Comparison of ENCODE assay signal across 18 cellular contexts in the genomic region with DNA sequence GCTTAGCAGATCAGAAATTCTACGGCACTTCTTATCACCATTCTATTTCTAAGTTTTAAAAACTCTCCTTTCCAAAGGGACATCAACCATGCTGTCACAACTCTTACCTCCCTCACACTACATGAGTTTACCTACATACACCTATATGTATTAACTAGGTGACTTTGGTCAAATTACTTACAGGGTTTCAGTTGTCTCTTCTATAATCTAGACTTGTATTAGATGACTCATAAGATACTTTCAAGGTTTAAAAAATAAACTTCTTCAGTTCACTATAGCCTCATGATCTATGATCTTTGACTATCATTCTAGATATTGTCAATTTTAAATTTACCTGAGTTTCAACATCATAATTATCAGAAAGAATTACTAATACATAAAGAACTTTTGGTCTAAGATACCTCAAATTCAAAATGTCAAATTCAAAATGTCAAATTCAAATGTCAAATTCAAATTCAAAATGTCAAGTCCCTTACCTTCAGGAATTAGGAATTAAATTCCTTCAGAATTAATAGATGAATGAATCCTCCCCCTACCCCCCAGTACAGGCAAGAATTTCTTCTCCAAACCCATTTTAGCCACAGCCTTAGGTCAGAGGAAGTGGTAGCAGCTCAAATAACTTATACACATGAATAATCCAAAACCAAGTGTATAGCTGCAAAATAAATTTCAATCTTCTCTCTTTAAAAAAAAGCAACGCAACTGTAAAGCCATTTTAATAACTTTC. TPM values are rescaled to one million over a fixed set of nuclear protein-coding genes. Genes with fewer than 3 reads are reported as not detected.
DNase-seq lines count a peak whose midpoint lies in the region; ATAC-seq, FAIRE-seq and TF ChIP-seq lines count a peak whose summit lies in the region.
"Had no signal": no experiment of that assay in that cellular context is flagged by ENCODE, and none has a peak within 500 bp of the region (broad histone marks: within the 10 kb centered on the region; RNA-seq: fewer than 3 reads in every experiment).

No MANE protein-coding gene starts in this region.

- H3K36me3 ChIP-seq in MM.1S (replicated peaks; ENCODE audit: insufficient read depth, low read length) (no peaks in the 10 kb centered on the region), GM12878 (ENCODE audit: control insufficient read depth in 2 of 2, insufficient read depth in 2 of 2, low read length in 1 of 2) (peaks cover 0 to 15% of the 10 kb centered on the region in 2 experiments; a peak in 3 of 4 replicates), thyroid gland (peaks cover 12 to 25% of the 10 kb centered on the region in 2 donors)

- H3K36me3 Mint-ChIP-seq in activated T-cell treated with anti-CD3 and anti-CD28 coated beads, Interleukin-2, amount 50 U/mL, for 24 hours (ENCODE audit: low read depth) = peaks cover 67% of the 10 kb centered on the region

- ATAC-seq in GM12878 = peak; percentile 83
- ATAC-seq: naive thymus-derived CD4-positive, alpha-beta T cell had no signal

- 90% methylated on average over 2 of the region's 2 CpGs for WGBS in GM12878 (ENCODE audit: insufficient coverage, insufficient replicate concordance, low lambda C conversion rate, missing lambda C conversion rate)
- 92 to 95% methylated on average over 2 of the region's 2 CpGs for WGBS in thyroid gland, 2 donors

- in situ Hi-C loops in GM12878 (cut with MboI) = no loop called here

- DNase-seq in activated T-cell treated with anti-CD3 and anti-CD28 coated beads, Interleukin-2, amount 50 U/mL, for 24 hours = no peak
- no peak for DNase-seq in activated T-cell treated with anti-CD3 and anti-CD28 coated beads, Interleukin-2, amount 50 U/mL, for 1 hour
- DNase-seq in MM.1S = no peak
- DNase-seq in GM12878 (ENCODE audit: low read depth, low spot score) = no peak
- no peak for DNase-seq in thyroid gland
- DNase-seq in GM03348 (ENCODE audit: low spot score) = no peak
- DNase-seq in NCI-H1694 (lab: John Stamatoyannopoulos, UW) = no peak
- no peak for DNase-seq in SIG-M5 (lab: John Stamatoyannopoulos, UW)
- DNase-seq: caudate nucleus; CD4-positive, alpha-beta T cell; esophagus squamous epithelium; glutamatergic neuron; naive thymus-derived CD4-positive, alpha-beta T cell; NCI-H1930; NCI-H510A had no signal

- FAIRE-seq in GM12878 (lab: Jason Lieb, UNC) = no peak

- H4K20me1 ChIP-seq in MM.1S (ENCODE audit: insufficient read depth, low read length) (no peaks in the 10 kb centered on the region), GM12878 (ENCODE audit: control insufficient read depth, insufficient read depth) (no peaks in the 10 kb centered on the region)

- 0 out of 2 replicates have a peak overlapping the region, but pooled peaks have one; percentile 5 for H3K4me2 ChIP-seq in MM.1S (ENCODE audit: low read depth, low read length)
- H3K4me2 ChIP-seq in GM12878 (ENCODE audit: control insufficient read depth, insufficient read depth) = peak overlapping the region; percentile 54; the same call in 1 of the 2 replicates
- H3K4me2 ChIP-seq: smooth muscle cell had no signal

- TF ChIP-seq CTCF in MM.1S (IDR thresholded peaks at IDR 0.05; ENCODE audit: low read length) (no peak), GM12878 (IDR thresholded peaks at IDR 0.05 in 2 of 3, conservative IDR thresholded peaks at IDR 0.05 in 1 of 3; ENCODE audit: control insufficient read depth in 2 of 3, extremely low read depth in 1 of 3, insufficient read depth in 1 of 3, low read depth in 3 of 3, low read length in 3 of 3) (no peak), thyroid gland (IDR thresholded peaks at IDR 0.05) (no peak)

- H3K9ac ChIP-seq in MM.1S (ENCODE audit: low read length) = no peak overlapping the region
- H3K9ac ChIP-seq in GM12878 (ENCODE audit: control insufficient read depth, insufficient read depth, low read length) = no peak overlapping the region

- no peak overlapping the region for H3K4me3 Mint-ChIP-seq in activated T-cell treated with anti-CD3 and anti-CD28 coated beads, Interleukin-2, amount 50 U/mL, for 24 hours
- H3K4me3 Mint-ChIP-seq: CD4-positive, alpha-beta T cell; naive thymus-derived CD4-positive, alpha-beta T cell had no signal

- H3K4me1 ChIP-seq in MM.1S (ENCODE audit: low read length) = peaks cover 39% of the 10 kb centered on the region
- peaks cover 21% of the 10 kb centered on the region for H3K4me1 ChIP-seq in GM12878 (ENCODE audit: control insufficient read depth, insufficient read depth, low read length)
- H3K4me1 ChIP-seq in thyroid gland = peaks cover 8 to 19% of the 10 kb centered on the region in 2 donors

- POLR2A ChIA-PET in GM12878 (lab: Charles Lee) = interaction anchor here (1.3 kb wide), 1 partner anchor 18 kb away, joined by 6 read pairs; no protein-coding TSS in a partner anchor

- H3K27me3 ChIP-seq in MM.1S (replicated peaks; ENCODE audit: insufficient read depth, low read length) (no peaks in the 10 kb centered on the region), GM12878 (replicated peaks in 1 of 2; ENCODE audit: control insufficient read depth in 2 of 2, insufficient read depth in 2 of 2, low read length in 1 of 2) (no peaks in the 10 kb centered on the region), thyroid gland (no peaks in the 10 kb centered on the region)
- H3K27me3 ChIP-seq: esophagus squamous epithelium, tibial nerve had no signal

- peaks cover 15% of the 10 kb centered on the region for H3K79me2 ChIP-seq in MM.1S (ENCODE audit: low read length)
- H3K79me2 ChIP-seq in GM12878 (ENCODE audit: control insufficient read depth, insufficient read depth, low read length) = peaks cover 6% of the 10 kb centered on the region

- H3K9me3 ChIP-seq in MM.1S (replicated peaks; ENCODE audit: insufficient read depth, low read length) (no peaks in the 10 kb centered on the region), GM12878 (replicated peaks; ENCODE audit: control insufficient read depth, insufficient read depth, low read length) (no peaks in the 10 kb centered on the region), thyroid gland (no peaks in the 10 kb centered on the region)
- H3K9me3 ChIP-seq: esophagus squamous epithelium, tibial nerve had no signal

- TF ChIP-seq RAD21 in GM12878 (IDR thresholded peaks at IDR 0.05; ENCODE audit: insufficient read depth, low read depth, low read length) = no peak

- TF ChIP-seq POLR2A in GM12878 (IDR thresholded peaks at IDR 0.05; ENCODE audit: low read depth, low read length) = no peak
- TF ChIP-seq POLR2A in thyroid gland (IDR thresholded peaks at IDR 0.05) = no peak

- CTCF ChIA-PET in GM12878 (lab: Yijun Ruan, JAX) = no interaction called here

- H3K4me3 ChIP-seq in MM.1S (ENCODE audit: low read length) (no peak overlapping the region), GM12878 (no peak overlapping the region), thyroid gland (replicated peaks in 1 of 3) (no peak overlapping the region)
- H3K4me3 ChIP-seq: esophagus squamous epithelium, smooth muscle cell, tibial nerve had no signal

- no TSS peak for BruUV-seq in GM12878 (replicated peaks; lab: Mats Ljungman, UMichigan)

- no peaks in the 10 kb centered on the region for H3K9me3 Mint-ChIP-seq in activated T-cell treated with anti-CD3 and anti-CD28 coated beads, Interleukin-2, amount 50 U/mL, for 24 hours
- H3K9me3 Mint-ChIP-seq: CD4-positive, alpha-beta T cell; naive thymus-derived CD4-positive, alpha-beta T cell had no signal

- 0 out of 2 replicates have a peak, but pooled peaks cover 4% of the 10 kb centered on the region for H3F3A ChIP-seq in MM.1S (ENCODE audit: insufficient read depth, low read length)

- H3K27ac ChIP-seq in MM.1S (ENCODE audit: low read length) = no peak overlapping the region
- no peak overlapping the region for H3K27ac ChIP-seq in GM12878 (ENCODE audit: control insufficient read depth, insufficient read depth)
- H3K27ac ChIP-seq in thyroid gland = peak overlapping the region in 2 of 3 donors; percentile 6 to 29
- H3K27ac ChIP-seq: esophagus squamous epithelium had no signal

- SMC1A ChIA-PET in GM12878 (lab: Charles Lee; ENCODE audit: uncharacterized antibody, unreplicated experiment) = interaction anchor here (0.8 to 1.8 kb wide), 5 partner anchors 17 to 50 kb away, joined by 3 to 5 read pairs (median 3); no protein-coding TSS in a partner anchor

- RAD21 ChIA-PET in GM12878 (lab: Charles Lee; ENCODE audit: unreplicated experiment) = no interaction called here

- no peaks in the 10 kb centered on the region for H3K9me2 ChIP-seq in MM.1S (replicated peaks; ENCODE audit: insufficient read depth, low read length)

- TF ChIP-seq EP300 in GM12878 (IDR thresholded peaks at IDR 0.05; ENCODE audit: borderline replicate concordance in 1 of 2, control insufficient read depth in 1 of 2, low read depth in 2 of 2, low read length in 2 of 2) = no peak

- intact Hi-C loops in GM12878 (cut with micrococcal nuclease; ENCODE audit: unreplicated experiment) = no loop called here
- intact Hi-C loops in thyroid gland (cut with DNase I) = no loop called here

- H3K27me3 Mint-ChIP-seq in activated T-cell treated with anti-CD3 and anti-CD28 coated beads, Interleukin-2, amount 50 U/mL, for 24 hours = no peaks in the 10 kb centered on the region
- H3K27me3 Mint-ChIP-seq: CD4-positive, alpha-beta T cell; progenitor cell of endocrine pancreas had no signal

- H3K27ac Mint-ChIP-seq in activated T-cell treated with anti-CD3 and anti-CD28 coated beads, Interleukin-2, amount 50 U/mL, for 24 hours = peak overlapping the region; percentile 17
- H3K27ac Mint-ChIP-seq: CD4-positive, alpha-beta T cell; naive thymus-derived CD4-positive, alpha-beta T cell had no signal

- peaks cover 35% of the 10 kb centered on the region for H3K4me1 Mint-ChIP-seq in activated T-cell treated with anti-CD3 and anti-CD28 coated beads, Interleukin-2, amount 50 U/mL, for 24 hours (ENCODE audit: low read depth)

- H2AFZ ChIP-seq in MM.1S (ENCODE audit: low read length) (no peak overlapping the region), GM12878 (ENCODE audit: control insufficient read depth, low read depth, low read length) (no peak overlapping the region)

RNA-seq across cellular contexts. Expression of gene OTUD7B, which starts 31.1 kb away (rescaled TPM):
- 24.1 and 24.8 TPM in 2 replicates for total RNA-seq in GM12878 (2013; cell fraction: nucleolus; rRNA removed)
- total RNA-seq in GM12878 (2014; rRNA removed) (8.4 and 8.7 TPM in 2 replicates), GM12878 (2014; rRNA removed; fragmentation: Illumina TruSeq; extraction: Trizol) (9.2 and 9.9 TPM in 2 replicates), GM12878 (2021) (20.7 and 24.9 TPM in 2 replicates), thyroid gland (10 to 100 TPM; 15.9 to 39.2 (median 23.2) TPM)
- polyA plus RNA-seq in GM12878 (2011; ENCODE audit: low read depth) = 2.8 TPM
- polyA plus RNA-seq in GM12878 (2011; rRNA removed) (4.3 and 7.4 TPM in 2 replicates), GM12878 (2014; fragmentation: Illumina TruSeq; extraction: Trizol) (8.2 and 10.7 TPM in 2 replicates), GM12878 (2014; fragmentation: Nextera tagmentation; extraction: Ambion mirVana) (1 to 10 TPM; 1.7 to 1.8 TPM), GM12878 (2014; rRNA removed) (5.8 and 5.9 TPM in 2 replicates), GM12878 (2016; fragmentation: Nextera tagmentation; extraction: Ambion mirVana) (1 to 10 TPM; 1.7 to 2.3 TPM)
- polyA plus RNA-seq in GM12878 (2011; cell fraction: cytosol; rRNA removed) = 4.5 and 6.7 TPM in 2 replicates
- 4.3 and 5.6 TPM in 2 replicates for polyA plus RNA-seq in GM12878 (2011; cell fraction: nucleus; rRNA removed)
- 3.8 and 5.9 TPM in 2 replicates for polyA plus RNA-seq in GM12878 (2012)
- polyA minus RNA-seq in GM12878 (2011; rRNA and poly(A)+ RNA removed) = 11.5 and 17.3 TPM in 2 replicates
- 2.8 and 4.4 TPM in 2 replicates for polyA minus RNA-seq in GM12878 (2011; cell fraction: cytosol; rRNA and poly(A)+ RNA removed)
- polyA minus RNA-seq in GM12878 (2011; cell fraction: nucleus; rRNA and poly(A)+ RNA removed) = 3.5 and 6.0 TPM in 2 replicates

RNA-seq across cellular contexts. Expression of gene MTMR11, which starts 42.7 kb away (rescaled TPM):
- total RNA-seq in GM12878 (2013; cell fraction: nucleolus; rRNA removed) = 2.2 and 3.4 TPM in 2 replicates
- 0.51 and 0.71 TPM in 2 replicates for total RNA-seq in GM12878 (2014; rRNA removed)
- 0.51 and 0.58 TPM in 2 replicates for total RNA-seq in GM12878 (2014; rRNA removed; fragmentation: Illumina TruSeq; extraction: Trizol)
- 0.45 and 1.1 TPM in 2 replicates for total RNA-seq in GM12878 (2021)
- 0.14 TPM for polyA plus RNA-seq in GM12878 (2011; ENCODE audit: low read depth)
- polyA plus RNA-seq in GM12878 (2011; rRNA removed) = 0.46 and 0.52 TPM in 2 replicates
- 0.17 and 0.70 TPM in 2 replicates for polyA plus RNA-seq in GM12878 (2011; cell fraction: cytosol; rRNA removed)
- 2.7 and 3.2 TPM in 2 replicates for polyA plus RNA-seq in GM12878 (2011; cell fraction: nucleus; rRNA removed)
- polyA plus RNA-seq in GM12878 (2012) = 0.35 and 0.39 TPM in 2 replicates
- polyA plus RNA-seq in GM12878 (2014; fragmentation: Illumina TruSeq; extraction: Trizol) = 0.97 and 1.5 TPM in 2 replicates
- under 1 TPM; 0.35 to 0.84 TPM for polyA plus RNA-seq in GM12878 (2014; fragmentation: Nextera tagmentation; extraction: Ambion mirVana)
- 0.95 and 1.1 TPM in 2 replicates for polyA plus RNA-seq in GM12878 (2014; rRNA removed)
- under 1 TPM; 0.70 to 0.77 TPM for polyA plus RNA-seq in GM12878 (2016; fragmentation: Nextera tagmentation; extraction: Ambion mirVana)
- polyA minus RNA-seq in GM12878 (2011; rRNA and poly(A)+ RNA removed) = 0.51 and 0.57 TPM in 2 replicates
- not detected in 2 replicates for polyA minus RNA-seq in GM12878 (2011; cell fraction: cytosol; rRNA and poly(A)+ RNA removed)
- 1.1 and 1.3 TPM in 2 replicates for polyA minus RNA-seq in GM12878 (2011; cell fraction: nucleus; rRNA and poly(A)+ RNA removed)
- total RNA-seq in thyroid gland = 1 to 10 TPM; 2.0 to 8.6 (median 5.6) TPM
- polyA plus RNA-seq: naive thymus-derived CD4-positive, alpha-beta T cell had no signal

RNA-seq across cellular contexts. Expression of gene SF3B4, which starts 51.8 kb away (rescaled TPM):
- total RNA-seq in GM12878 (2013; cell fraction: nucleolus; rRNA removed) = 11.0 and 14.6 TPM in 2 replicates
- total RNA-seq in GM12878 (2014; rRNA removed) (9.4 and 13.2 TPM in 2 replicates), GM12878 (2014; rRNA removed; fragmentation: Illumina TruSeq; extraction: Trizol) (24.1 and 27.6 TPM in 2 replicates), GM12878 (2021) (79.4 and 81.7 TPM in 2 replicates), thyroid gland (10 to 100 TPM; 10.2 to 17.9 (median 12.4) TPM)
- polyA plus RNA-seq in GM12878 (2011; ENCODE audit: low read depth) = 42.1 TPM
- polyA plus RNA-seq in GM12878 (2011; rRNA removed) (11.3 and 26.2 TPM in 2 replicates), GM12878 (2014; fragmentation: Illumina TruSeq; extraction: Trizol) (81.8 and 83.5 TPM in 2 replicates), GM12878 (2014; fragmentation: Nextera tagmentation; extraction: Ambion mirVana) (1 to 10 TPM; 1.9 to 6.9 TPM), GM12878 (2014; rRNA removed) (27.4 and 35.7 TPM in 2 replicates), GM12878 (2016; fragmentation: Nextera tagmentation; extraction: Ambion mirVana) (100 to 1,000 TPM; 140 to 146 TPM)
- 22.8 and 28.5 TPM in 2 replicates for polyA plus RNA-seq in GM12878 (2011; cell fraction: cytosol; rRNA removed)
- polyA plus RNA-seq in GM12878 (2011; cell fraction: nucleus; rRNA removed) = 23.6 and 32.3 TPM in 2 replicates
- polyA plus RNA-seq in GM12878 (2012) = 42.2 and 52.9 TPM in 2 replicates
- polyA minus RNA-seq in GM12878 (2011; rRNA and poly(A)+ RNA removed) = 22.8 and 36.2 TPM in 2 replicates
- 18.4 and 19.4 TPM in 2 replicates for polyA minus RNA-seq in GM12878 (2011; cell fraction: cytosol; rRNA and poly(A)+ RNA removed)
- 13.4 and 17.5 TPM in 2 replicates for polyA minus RNA-seq in GM12878 (2011; cell fraction: nucleus; rRNA and poly(A)+ RNA removed)

Comparison
In these comparisons a context has a peak if more than half of its experiments do, and no peak if none do; other contexts are left out.
1. H3K27ac ChIP-seq: peak in thyroid gland (2 of 3); none in MM.1S (single experiment) and GM12878 (single experiment).